In genomic region chr2:219507555-219508443, GRCh38 we compare ENCODE assay signal across 21 cellular contexts. TPM values are rescaled to one million over a fixed set of nuclear protein-coding genes. Genes with fewer than 3 reads are reported as not detected.
A peak's percentile ranks its signal among the peaks of the same experiment; 100 is the strongest.
DNase-seq lines count a peak whose midpoint lies in the region; ATAC-seq and TF ChIP-seq lines count a peak whose summit lies in the region.
"Had no signal": no experiment of that assay in that cellular context is flagged by ENCODE, and none has a peak within 500 bp of the region (broad histone marks: within the 10 kb centered on the region; RNA-seq: fewer than 3 reads in every experiment).

No MANE protein-coding gene starts in this region.

- no peak overlapping the region for H4K91ac ChIP-seq in neuronal stem cell (ENCODE audit: low read depth, low read length, poor library complexity)

- H3K9me3 Mint-ChIP-seq in activated CD4-positive, alpha-beta memory T cell treated with anti-CD3 and anti-CD28 coated beads, Interleukin-2, amount 10 ng/mL, durations not matched to agents 7 days and 5 days, result no peaks in the 10 kb centered on the region
- H3K9me3 Mint-ChIP-seq: HFFc6 had no signal

- H3K79me1 ChIP-seq in neuronal stem cell (ENCODE audit: low read depth, low read length), result no peaks in the 10 kb centered on the region

- H3K4me1 Mint-ChIP-seq in activated CD4-positive, alpha-beta memory T cell treated with anti-CD3 and anti-CD28 coated beads, Interleukin-2, amount 10 ng/mL, durations not matched to agents 7 days and 5 days, result peaks cover 9% of the 10 kb centered on the region

- peak overlapping the region; percentile 61 for H2AK5ac ChIP-seq in neuronal stem cell (ENCODE audit: low read depth, low read length)

- H3K36me3 ChIP-seq in heart left ventricle (peaks cover 0 to 45% (median 39%) of the 10 kb centered on the region in 9 donors), neuronal stem cell (replicated peaks in 1 of 2; ENCODE audit: control insufficient read depth in 2 of 2, insufficient read depth in 2 of 2, low read length in 2 of 2) (peaks cover 5% of the 10 kb centered on the region in 2 donors)

- H3K36me3 Mint-ChIP-seq in activated CD4-positive, alpha-beta memory T cell treated with anti-CD3 and anti-CD28 coated beads, Interleukin-2, amount 10 ng/mL, durations not matched to agents 7 days and 5 days (ENCODE audit: low read depth), result peaks cover 23% of the 10 kb centered on the region

- H3K4me3 Mint-ChIP-seq in activated CD4-positive, alpha-beta memory T cell treated with anti-CD3 and anti-CD28 coated beads, Interleukin-2, amount 10 ng/mL, durations not matched to agents 7 days and 5 days, result no peak overlapping the region
- H3K4me3 Mint-ChIP-seq: activated CD8-positive, alpha-beta memory T cell treated with anti-CD3 and anti-CD28 coated beads, Interleukin-2, amount 10 ng/mL, durations not matched to agents 7 days and 5 days; HFFc6 had no signal

- peaks cover 0 to 42% (median 15%) of the 10 kb centered on the region in 12 donors for H3K4me1 ChIP-seq in heart left ventricle
- peaks cover 25 to 46% of the 10 kb centered on the region in 2 donors for H3K4me1 ChIP-seq in neuronal stem cell (ENCODE audit: control insufficient read depth in 2 of 2, insufficient read depth in 1 of 2, low read depth in 1 of 2, low read length in 2 of 2)

- POLR2A ChIA-PET in activated CD4-positive, alpha-beta memory T cell treated with anti-CD3 and anti-CD28 coated beads, Interleukin-2, amount 10 ng/mL, durations not matched to agents 7 days and 5 days (lab: Charles Lee), result interaction anchor here (1.0 kb wide), 1 partner anchor 9 kb away, joined by 3 read pairs; the partner anchor contains the start of gene GMPPA

- ATAC-seq in heart left ventricle (peak; percentile 14 to 53 (median 39)), Right ventricle myocardium inferior (no peak)
- ATAC-seq: activated CD8-positive, alpha-beta memory T cell treated with anti-CD3 and anti-CD28 coated beads, Interleukin-2, amount 10 ng/mL, durations not matched to agents 7 days and 5 days; PC-3 had no signal

- WGBS in heart left ventricle, 4 donors, result 45 to 50% (median 48%) methylated on average over 8 of the region's 8 CpGs
- no CpG with 5 or more reads among the region's 8 CpGs for WGBS in neuronal stem cell (ENCODE audit: extremely low coverage in 2 of 2, insufficient read length in 2 of 2, insufficient replicate concordance in 1 of 2), 2 donors

- H3K9ac ChIP-seq in neuronal stem cell (ENCODE audit: low read depth, low read length, poor library complexity), result no peak overlapping the region

- no peak overlapping the region for H2BK120ac ChIP-seq in neuronal stem cell (ENCODE audit: low read depth, low read length)

- DNase-seq in heart left ventricle (peak in 2 of 5 donors; percentile 41 to 57), Right ventricle myocardium inferior (ENCODE audit: missing footprints) (no peak), astrocyte of the hippocampus (ENCODE audit: low read depth, low spot score) (peak; percentile 57), neuronal stem cell (ENCODE audit: low spot score) (no peak), RKO (ENCODE audit: low spot score) (no peak)
- DNase-seq in activated CD4-positive, alpha-beta memory T cell treated with anti-CD3 and anti-CD28 coated beads, Interleukin-2, amount 10 ng/mL, durations not matched to agents 7 days and 5 days, result no peak
- DNase-seq: activated CD8-positive, alpha-beta memory T cell treated with anti-CD3 and anti-CD28 coated beads, Interleukin-2, amount 10 ng/mL, durations not matched to agents 7 days and 5 days; activated gamma-delta T cell; dermis blood vessel endothelial cell; esophagus squamous epithelium; HFFc6; NCI-H1436 treated with DMSO at 0.1 percent for 48 hours; NCI-H510A; PC-3; stimulated activated CD4-positive, alpha-beta T cell treated with anti-CD3 and anti-CD28 coated beads, Interleukin-4, amount 100 ng/mL, for 24 hours; trophoblast cell had no signal

- peak overlapping the region in 1 of 12 donors; percentile 19 for H3K27ac ChIP-seq in heart left ventricle
- H3K27ac ChIP-seq in neuronal stem cell (replicated peaks; ENCODE audit: low read length), result no peak overlapping the region
- H3K27ac ChIP-seq: ascending aorta, esophagus squamous epithelium, hepatocyte, VCaP had no signal

- H3K27ac Mint-ChIP-seq in activated CD4-positive, alpha-beta memory T cell treated with anti-CD3 and anti-CD28 coated beads, Interleukin-2, amount 10 ng/mL, durations not matched to agents 7 days and 5 days, result no peak overlapping the region
- H3K27ac Mint-ChIP-seq: activated CD8-positive, alpha-beta memory T cell treated with anti-CD3 and anti-CD28 coated beads, Interleukin-2, amount 10 ng/mL, durations not matched to agents 7 days and 5 days; HFFc6 had no signal

- H3K23ac ChIP-seq in neuronal stem cell (ENCODE audit: low read depth, low read length, poor library complexity), result no peak overlapping the region

- H3K4me2 ChIP-seq in neuronal stem cell (ENCODE audit: insufficient read depth, low read length, poor library complexity, severe bottlenecking), result no peak overlapping the region

- peak overlapping the region; percentile 59 for H2AFZ ChIP-seq in neuronal stem cell (ENCODE audit: low read length)
- H2AFZ ChIP-seq: hepatocyte had no signal

- TF ChIP-seq POLR2A in heart left ventricle (IDR thresholded peaks at IDR 0.05), result no peak

- TF ChIP-seq CTCF in heart left ventricle (IDR thresholded peaks at IDR 0.05), result no peak

- H2BK12ac ChIP-seq in neuronal stem cell (ENCODE audit: low read length), result no peak overlapping the region

- H4K8ac ChIP-seq in neuronal stem cell (ENCODE audit: low read depth, low read length), result no peak overlapping the region

- peak overlapping the region; percentile 31 for H3K14ac ChIP-seq in neuronal stem cell (ENCODE audit: low read length)

- H3K9me3 ChIP-seq in heart left ventricle (no peaks in the 10 kb centered on the region), neuronal stem cell (replicated peaks in 1 of 2; ENCODE audit: control insufficient read depth in 2 of 2, insufficient read depth in 1 of 2, low read depth in 1 of 2, low read length in 2 of 2) (peaks cover 0 to 2% of the 10 kb centered on the region in 2 donors)
- H3K9me3 ChIP-seq: ascending aorta, esophagus squamous epithelium had no signal

- CTCF ChIA-PET in activated CD4-positive, alpha-beta memory T cell treated with anti-CD3 and anti-CD28 coated beads, Interleukin-2, amount 10 ng/mL, durations not matched to agents 7 days and 5 days (lab: Charles Lee), result interaction anchor here (1.0 to 3.9 kb wide), 4 partner anchors 8 to 21 kb away, joined by 3 to 41 read pairs (median 27); partner anchors contain the start of gene GMPPA

- peaks cover 28% of the 10 kb centered on the region for H3K27me3 Mint-ChIP-seq in activated CD4-positive, alpha-beta memory T cell treated with anti-CD3 and anti-CD28 coated beads, Interleukin-2, amount 10 ng/mL, durations not matched to agents 7 days and 5 days

- intact Hi-C loops in heart left ventricle (cut with DNase I), result no loop called here
- intact Hi-C loops in Right ventricle myocardium inferior (cut with DNase I), result loop anchor here (10.0 kb wide), 1 partner anchor 223 kb away; no protein-coding TSS in a partner anchor

- no peak overlapping the region for H3K4me3 ChIP-seq in heart left ventricle
- H3K4me3 ChIP-seq in neuronal stem cell (ENCODE audit: low read length in 2 of 2), result no peak overlapping the region
- H3K4me3 ChIP-seq: ascending aorta, esophagus squamous epithelium, hepatocyte had no signal

- no peak overlapping the region for H2BK15ac ChIP-seq in neuronal stem cell (ENCODE audit: low read length)

- H3K4ac ChIP-seq in neuronal stem cell (ENCODE audit: low read length), result no peak overlapping the region

- H2BK5ac ChIP-seq in neuronal stem cell (ENCODE audit: low read length), result no peak overlapping the region

- peaks cover 0 to 34% (median 5%) of the 10 kb centered on the region in 9 donors for H3K27me3 ChIP-seq in heart left ventricle
- peaks cover 0 to 18% (median 12%) of the 10 kb centered on the region in 3 experiments for H3K27me3 ChIP-seq in neuronal stem cell (ENCODE audit: control insufficient read depth in 3 of 3, insufficient read depth in 3 of 3, low read depth in 1 of 3, low read length in 3 of 3)

- no peak overlapping the region for H3K18ac ChIP-seq in neuronal stem cell (ENCODE audit: low read length)

RNA-seq across cellular contexts. Expression of gene ASIC4, which starts 6.5 kb away (rescaled TPM):
- total RNA-seq in heart left ventricle, result under 1 TPM in 1 of 9 donors, not detected in 8; 0.10 TPM
- polyA plus RNA-seq in heart left ventricle, result under 1 TPM; 0.03 to 0.08 TPM
- not detected for total RNA-seq in Right ventricle myocardium inferior
- polyA plus RNA-seq in neuronal stem cell (2013, experiment 1 of 2), result 0.14 TPM
- polyA plus RNA-seq in neuronal stem cell (2013, experiment 2 of 2), result 0.15 TPM
- under 1 TPM in 1 of 2 experiments, not detected in 1; 0.13 TPM for total RNA-seq in activated CD4-positive, alpha-beta memory T cell treated with anti-CD3 and anti-CD28 coated beads, Interleukin-2, amount 10 ng/mL, durations not matched to agents 7 days and 5 days
- total RNA-seq: ascending aorta, dermis blood vessel endothelial cell, esophagus squamous epithelium, hepatocyte, LHCN-M2, mucosa of gallbladder had no signal
- polyA plus RNA-seq: hepatocyte had no signal

RNA-seq across cellular contexts. Expression of gene GMPPA, which starts 9.1 kb away (rescaled TPM):
- 10 to 100 TPM; 15.8 to 31.6 (median 20.1) TPM for total RNA-seq in heart left ventricle
- polyA plus RNA-seq in heart left ventricle, result 10 to 100 TPM; 18.2 to 35.5 TPM
- 22.9 TPM for total RNA-seq in Right ventricle myocardium inferior
- 11.1 TPM for polyA plus RNA-seq in neuronal stem cell (2013, experiment 1 of 2)
- 10.9 TPM for polyA plus RNA-seq in neuronal stem cell (2013, experiment 2 of 2)
- 10 to 100 TPM; 41.0 to 42.3 TPM for total RNA-seq in activated CD4-positive, alpha-beta memory T cell treated with anti-CD3 and anti-CD28 coated beads, Interleukin-2, amount 10 ng/mL, durations not matched to agents 7 days and 5 days

RNA-seq across cellular contexts. Expression of gene CHPF, which starts 35.8 kb away (rescaled TPM):
- total RNA-seq in heart left ventricle, result 100 to 1,000 TPM in 6 of 9 donors, 10 to 100 TPM in 3; 77.9 to 196 (median 138) TPM
- polyA plus RNA-seq in heart left ventricle, result 100 to 1,000 TPM in 1 of 2 donors, 10 to 100 TPM in 1; 74.1 to 209 TPM
- 92.2 TPM for total RNA-seq in Right ventricle myocardium inferior
- polyA plus RNA-seq in neuronal stem cell (2013, experiment 1 of 2), result 12.6 TPM
- polyA plus RNA-seq in neuronal stem cell (2013, experiment 2 of 2), result 12.8 TPM
- total RNA-seq in activated CD4-positive, alpha-beta memory T cell treated with anti-CD3 and anti-CD28 coated beads, Interleukin-2, amount 10 ng/mL, durations not matched to agents 7 days and 5 days, result 10 to 100 TPM; 14.5 to 14.9 TPM

RNA-seq across cellular contexts. Expression of gene TMEM198, which starts 36.0 kb away (rescaled TPM):
- total RNA-seq in heart left ventricle (1 to 10 TPM in 8 of 9 donors, under 1 TPM in 1; 0.65 to 4.7 (median 2.3) TPM), Right ventricle myocardium inferior (2.7 TPM)
- polyA plus RNA-seq in heart left ventricle, result 10 to 100 TPM in 1 of 2 donors, 1 to 10 TPM in 1; 2.2 to 10.2 TPM
- polyA plus RNA-seq in neuronal stem cell (2013, experiment 1 of 2), result 2.7 TPM
- 1.8 TPM for polyA plus RNA-seq in neuronal stem cell (2013, experiment 2 of 2)
- total RNA-seq in activated CD4-positive, alpha-beta memory T cell treated with anti-CD3 and anti-CD28 coated beads, Interleukin-2, amount 10 ng/mL, durations not matched to agents 7 days and 5 days, result 1 to 10 TPM in 1 of 2 experiments, under 1 TPM in 1; 0.95 to 1.0 TPM
